15 cellular contexts compared by ENCODE assay signal in genomic region chr7:101912711-101913110, GRCh38.
DNase-seq lines count a peak whose midpoint lies in the region; ATAC-seq and TF ChIP-seq lines count a peak whose summit lies in the region.
"Had no signal": no experiment of that assay in that cellular context is flagged by ENCODE, and none has a peak within 500 bp of the region (broad histone marks: within the 10 kb centered on the region; RNA-seq: fewer than 3 reads in every experiment).

No MANE protein-coding gene starts in this region.

- H3K4me3 ChIP-seq in SK-N-SH (ENCODE audit: low read depth in 2 of 2, low read length in 1 of 2) (no peak overlapping the region), fibroblast of pulmonary artery (replicated peaks; ENCODE audit: low read depth, low read length) (no peak overlapping the region), mucosa of descending colon (no peak overlapping the region), transverse colon (peak overlapping the region in 1 of 4 donors; percentile 13), stomach (no peak overlapping the region)

- H3K27ac Mint-ChIP-seq in HFFc6, result no peak overlapping the region
- H3K27ac Mint-ChIP-seq: CD8-positive, alpha-beta T cell had no signal

- TF ChIP-seq POLR2A in transverse colon (IDR thresholded peaks at IDR 0.05), result no peak
- no peak for TF ChIP-seq POLR2A in stomach (IDR thresholded peaks at IDR 0.05)

- CTCF ChIA-PET in SK-N-SH (lab: Yijun Ruan, JAX), result interaction anchor here (1.0 kb wide), 1 partner anchor 10 kb away, joined by 4 read pairs; no protein-coding TSS in a partner anchor

- DNase-seq in SK-N-SH, result no peak
- DNase-seq in fibroblast of pulmonary artery (ENCODE audit: low read depth), result peak; percentile 82
- no peak for DNase-seq in mucosa of descending colon
- no peak for DNase-seq in transverse colon
- no peak for DNase-seq in HFFc6
- no peak for DNase-seq in stomach
- DNase-seq: activated CD8-positive, alpha-beta memory T cell treated with anti-CD3 and anti-CD28 coated beads, Interleukin-2, amount 50 U/mL, for 4 hours; activated naive CD4-positive, alpha-beta T cell treated with Interleukin-2 at 50 U/mL for 16 hours; CD8-positive, alpha-beta T cell; GF-D8; KBM-7; posterior cingulate gyrus; stimulated activated CD4-positive, alpha-beta T cell treated with anti-CD3 and anti-CD28 coated beads, Interleukin-1b, Interleukin-23, amount 100 ng/mL, for 48 hours had no signal

- H3K4me3 Mint-ChIP-seq in HFFc6, result no peak overlapping the region
- H3K4me3 Mint-ChIP-seq: CD8-positive, alpha-beta T cell had no signal

- H3K36me3 ChIP-seq in SK-N-SH (replicated peaks in 1 of 2; ENCODE audit: control insufficient read depth in 1 of 2, insufficient read depth in 2 of 2, low read length in 1 of 2) (peaks cover 11 to 12% of the 10 kb centered on the region in 2 experiments), mucosa of descending colon (ENCODE audit: low read depth) (no peaks in the 10 kb centered on the region), transverse colon (no peaks in the 10 kb centered on the region), stomach (peaks cover 18 to 30% (median 23%) of the 10 kb centered on the region in 4 donors)

- in situ Hi-C loops in transverse colon (cut with MboI; ENCODE audit: low pct_ligation_motif_present in 1 of 4, low pct_unique_long_range_greater_than_20kb in 1 of 4, low sequenced_read_pairs in 3 of 4), result no loop called here

- H3K9me3 Mint-ChIP-seq in HFFc6, result no peaks in the 10 kb centered on the region
- H3K9me3 Mint-ChIP-seq: CD8-positive, alpha-beta T cell had no signal

- H3K4me1 ChIP-seq in SK-N-SH (ENCODE audit: control insufficient read depth in 1 of 2, insufficient read depth in 2 of 2, low read depth in 1 of 2, low read length in 1 of 2) (peaks cover 0 to 47% of the 10 kb centered on the region in 2 experiments; a peak in 1 of 4 replicates), mucosa of descending colon (ENCODE audit: low read depth) (no peaks in the 10 kb centered on the region), transverse colon (peaks cover 10 to 24% (median 22%) of the 10 kb centered on the region in 4 donors), stomach (peaks cover 4 to 47% (median 22%) of the 10 kb centered on the region in 4 donors)

- TF ChIP-seq EP300 in SK-N-SH (IDR thresholded peaks at IDR 0.05; ENCODE audit: borderline replicate concordance in 1 of 2, low read depth in 1 of 2, low read length in 1 of 2), result no peak
- TF ChIP-seq EP300 in transverse colon (IDR thresholded peaks at IDR 0.05; ENCODE audit: low read depth), result peak; percentile 92
- TF ChIP-seq EP300 in stomach (IDR thresholded peaks at IDR 0.05), result no peak

- H3K79me2 ChIP-seq in SK-N-SH (ENCODE audit: insufficient read depth), result peaks cover 58% of the 10 kb centered on the region; the same call in 1 of the 2 replicates

- H4K20me1 ChIP-seq in SK-N-SH (ENCODE audit: insufficient read depth), result peaks cover 22% of the 10 kb centered on the region

- no peaks in the 10 kb centered on the region for H3K9me2 ChIP-seq in SK-N-SH

- TF ChIP-seq CTCF in SK-N-SH (IDR thresholded peaks at IDR 0.05) (no peak), fibroblast of pulmonary artery (IDR thresholded peaks at IDR 0.05; ENCODE audit: low read length, missing control alignments) (no peak), mucosa of descending colon (IDR thresholded peaks at IDR 0.05) (no peak), transverse colon (IDR thresholded peaks at IDR 0.05) (no peak), HFFc6 (IDR thresholded peaks at IDR 0.05) (no peak), stomach (IDR thresholded peaks at IDR 0.05) (no peak)

- intact Hi-C loops in mucosa of descending colon (cut with DNase I, micrococcal nuclease) (no loop called here), transverse colon (cut with DNase I; ENCODE audit: low total_unique reads) (loop anchor here (5.0 kb wide), 1 partner anchor 35 kb away; no protein-coding TSS in a partner anchor), stomach (cut with DNase I; ENCODE audit: low total_unique reads) (no loop called here)

- H3K9me3 ChIP-seq in SK-N-SH (no peaks in the 10 kb centered on the region), mucosa of descending colon (no peaks in the 10 kb centered on the region), transverse colon (no peaks in the 10 kb centered on the region), stomach (no peaks in the 10 kb centered on the region)

- H3K27me3 ChIP-seq in SK-N-SH (ENCODE audit: insufficient read depth), result no peaks in the 10 kb centered on the region
- H3K27me3 ChIP-seq in transverse colon, result no peaks in the 10 kb centered on the region
- H3K27me3 ChIP-seq in stomach, result no peaks in the 10 kb centered on the region

- peaks cover 2% of the 10 kb centered on the region; the same call in 1 of the 2 replicates for H3K27me3 Mint-ChIP-seq in HFFc6 (ENCODE audit: insufficient read depth)

- H3K36me3 Mint-ChIP-seq in HFFc6 (ENCODE audit: low read depth), result peaks cover 14% of the 10 kb centered on the region

- WGBS in SK-N-SH (ENCODE audit: low lambda C conversion rate), result 75% methylated on average over 12 of the region's 12 CpGs
- WGBS in transverse colon (ENCODE audit: low coverage in 1 of 2), 2 donors, result 56 to 57% methylated on average over 8 to 12 of the region's 12 CpGs
- WGBS in stomach, 5 donors, result 82 to 91% (median 88%) methylated on average over 12 of the region's 12 CpGs

- H3K27ac ChIP-seq in SK-N-SH (ENCODE audit: low read depth in 2 of 2, low read length in 1 of 2), result no peak overlapping the region; a peak in 1 of 4 replicates
- peak overlapping the region; percentile 67 to 90 (median 76) for H3K27ac ChIP-seq in transverse colon
- peak overlapping the region in 2 of 5 donors; percentile 62 to 85 for H3K27ac ChIP-seq in stomach

- ATAC-seq in mucosa of descending colon (peak; percentile 49), HG03565 (IDR thresholded peaks at IDR 0.05; ENCODE audit: unreplicated experiment) (no peak)
- ATAC-seq: activated CD4-positive, CD25-positive, alpha-beta regulatory T cell treated with anti-CD3 and anti-CD28 coated beads, Interleukin-2, amount 50 U/mL, for 24 hours; CD8-positive, alpha-beta T cell had no signal

- peaks cover 6% of the 10 kb centered on the region for H3F3A ChIP-seq in SK-N-SH (replicated peaks; ENCODE audit: insufficient read depth)

- POLR2A ChIA-PET in SK-N-SH (lab: Yijun Ruan, JAX), result no interaction called here

- H3K4me2 ChIP-seq in SK-N-SH, result no peak overlapping the region

- no peak overlapping the region for H2AFZ ChIP-seq in SK-N-SH (ENCODE audit: low read depth)

- no peak overlapping the region for H3K9ac ChIP-seq in SK-N-SH

- peaks cover 15% of the 10 kb centered on the region for H3K4me1 Mint-ChIP-seq in HFFc6 (ENCODE audit: low read depth)

- no peak for TF ChIP-seq RAD21 in SK-N-SH (IDR thresholded peaks at IDR 0.05; ENCODE audit: low read length)

TF ChIP-seq in SK-N-SH, 30 proteins besides CTCF, POLR2A, EP300 and RAD21 (continues in another document):
- no peak for TF ChIP-seq SMC3 (IDR thresholded peaks at IDR 0.05; ENCODE audit: low read depth, low read length)
- no peak for TF ChIP-seq GATA2 (CRISPR knock-in tag; IDR thresholded peaks at IDR 0.05)
- no peak for TF ChIP-seq PBX3 (IDR thresholded peaks at IDR 0.05)
- TF ChIP-seq USF2 (IDR thresholded peaks at IDR 0.05; ENCODE audit: borderline replicate concordance, low read depth, low read length), result no peak
- no peak for TF ChIP-seq RXRA (IDR thresholded peaks at IDR 0.05; ENCODE audit: borderline replicate concordance, low read depth)
- no peak for TF ChIP-seq ZBTB33 (IDR thresholded peaks at IDR 0.05; ENCODE audit: borderline replicate concordance, low read depth)
- no peak for TF ChIP-seq JUND (IDR thresholded peaks at IDR 0.05)
- TF ChIP-seq, protein P1, sequence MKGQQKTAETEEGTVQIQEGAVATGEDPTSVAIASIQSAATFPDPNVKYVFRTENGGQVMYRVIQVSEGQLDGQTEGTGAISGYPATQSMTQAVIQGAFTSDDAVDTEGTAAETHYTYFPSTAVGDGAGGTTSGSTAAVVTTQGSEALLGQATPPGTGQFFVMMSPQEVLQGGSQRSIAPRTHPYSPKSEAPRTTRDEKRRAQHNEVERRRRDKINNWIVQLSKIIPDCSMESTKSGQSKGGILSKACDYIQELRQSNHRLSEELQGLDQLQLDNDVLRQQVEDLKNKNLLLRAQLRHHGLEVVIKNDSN (IDR thresholded peaks at IDR 0.05; ENCODE audit: borderline replicate concordance, low read depth), result peak; percentile 62; the same call in 1 of the 2 replicates
- no peak for TF ChIP-seq FOXJ3 (CRISPR knock-in tag; IDR thresholded peaks at IDR 0.05)
- no peak for TF ChIP-seq YY1 (IDR thresholded peaks at IDR 0.05; ENCODE audit: low read depth)
- TF ChIP-seq RCOR1 (IDR thresholded peaks at IDR 0.05; ENCODE audit: low read length), result no peak

Comparison
In these comparisons a context has a peak if more than half of its experiments do, and no peak if none do; other contexts are left out.
1. H3K27ac ChIP-seq: peak in transverse colon (4 of 4); none in SK-N-SH (0 of 2).